In the genomic region with DNA sequence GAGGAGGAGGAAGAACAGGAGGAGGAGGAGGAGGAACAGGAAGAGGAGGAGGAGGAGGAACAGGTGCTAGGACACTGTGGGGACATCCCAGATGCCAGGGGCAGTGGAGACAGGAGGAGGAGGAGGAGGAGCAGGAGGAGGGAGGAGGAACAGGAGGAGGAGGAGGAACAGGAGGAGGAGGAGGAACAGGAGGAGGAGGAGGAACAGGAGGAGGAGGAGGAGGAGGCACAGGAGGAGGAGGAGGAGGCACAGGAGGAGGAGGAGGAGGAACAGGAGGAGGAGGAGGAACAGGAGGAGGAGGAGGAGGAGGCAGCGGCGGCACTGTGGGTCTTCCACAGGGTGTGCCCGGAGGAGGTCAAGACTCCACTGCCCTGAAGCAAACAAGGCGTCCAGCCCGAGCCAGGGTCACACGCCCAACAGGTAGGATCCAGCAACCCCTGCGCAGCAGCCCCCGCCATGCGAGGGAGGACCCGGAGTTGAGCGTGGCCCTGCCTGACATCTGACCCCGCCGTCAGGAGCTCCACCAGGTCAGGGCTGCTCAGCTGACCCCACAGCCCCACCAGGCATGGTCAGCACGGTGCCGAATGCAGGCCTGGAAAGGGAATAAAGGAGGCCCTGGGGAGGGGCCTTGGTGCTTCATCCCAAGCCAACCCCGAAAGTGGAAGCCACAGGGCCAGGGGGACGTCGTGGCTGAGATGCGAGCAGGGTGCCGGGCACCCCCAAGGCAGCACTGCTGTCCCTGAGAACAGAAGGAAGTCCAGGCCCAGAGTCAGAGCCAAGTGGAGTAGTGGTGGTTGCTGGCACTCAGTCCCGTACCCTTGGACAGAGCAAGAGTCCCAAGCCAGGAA, we compare ENCODE assay signal across 19 cellular contexts. TPM values are rescaled to one million over a fixed set of nuclear protein-coding genes. Genes with fewer than 3 reads are reported as not detected.
DNase-seq lines count a peak whose midpoint lies in the region; ATAC-seq and TF ChIP-seq lines count a peak whose summit lies in the region.
"Had no signal": no experiment of that assay in that cellular context is flagged by ENCODE, and none has a peak within 500 bp of the region (broad histone marks: within the 10 kb centered on the region; RNA-seq: fewer than 3 reads in every experiment).

No MANE protein-coding gene starts in this region.

- H3K27ac ChIP-seq in right atrium auricular region (no peak overlapping the region), breast epithelium (peak overlapping the region; percentile 67 to 74), sigmoid colon (no peak overlapping the region)
- H3K27ac ChIP-seq: dorsolateral prefrontal cortex, vagina had no signal

- intact Hi-C loops in left ventricle myocardium superior (cut with micrococcal nuclease) (no loop called here), breast epithelium (cut with DNase I; ENCODE audit: low total_unique reads) (no loop called here), mucosa of descending colon (cut with DNase I, micrococcal nuclease) (no loop called here), sigmoid colon (cut with DNase I) (no loop called here)

- TF ChIP-seq POLR2A in breast epithelium (IDR thresholded peaks at IDR 0.05) = no peak
- TF ChIP-seq POLR2A in sigmoid colon (IDR thresholded peaks at IDR 0.05) = no peak

- no peak for TF ChIP-seq EP300 in sigmoid colon (IDR thresholded peaks at IDR 0.05)

- H3K4me1 ChIP-seq in right atrium auricular region (peaks cover 0 to 19% of the 10 kb centered on the region in 2 donors), breast epithelium (peaks cover 22 to 34% of the 10 kb centered on the region in 2 donors), mucosa of descending colon (ENCODE audit: low read depth) (peaks cover 6% of the 10 kb centered on the region), sigmoid colon (peaks cover 0 to 38% (median 28%) of the 10 kb centered on the region in 4 donors)

- WGBS in sigmoid colon, 2 donors = 81 to 84% methylated on average over 21 of the region's 21 CpGs

- no peaks in the 10 kb centered on the region for H3K9me3 ChIP-seq in right atrium auricular region
- H3K9me3 ChIP-seq in breast epithelium = no peaks in the 10 kb centered on the region
- no peaks in the 10 kb centered on the region for H3K9me3 ChIP-seq in mucosa of descending colon
- H3K9me3 ChIP-seq in sigmoid colon = no peaks in the 10 kb centered on the region
- H3K9me3 ChIP-seq: vagina had no signal

- H3K27me3 ChIP-seq in right atrium auricular region = no peaks in the 10 kb centered on the region
- no peaks in the 10 kb centered on the region for H3K27me3 ChIP-seq in breast epithelium
- no peaks in the 10 kb centered on the region for H3K27me3 ChIP-seq in H7 (ENCODE audit: control insufficient read depth, insufficient read depth, low read length)
- H3K27me3 ChIP-seq in sigmoid colon = no peaks in the 10 kb centered on the region
- H3K27me3 ChIP-seq: dorsolateral prefrontal cortex, vagina had no signal

- no peaks in the 10 kb centered on the region for H3K36me3 ChIP-seq in right atrium auricular region
- no peaks in the 10 kb centered on the region for H3K36me3 ChIP-seq in breast epithelium
- no peaks in the 10 kb centered on the region for H3K36me3 ChIP-seq in mucosa of descending colon (ENCODE audit: low read depth)
- H3K36me3 ChIP-seq in H7 (replicated peaks; ENCODE audit: control insufficient read depth, insufficient read depth, low read length) = no peaks in the 10 kb centered on the region
- H3K36me3 ChIP-seq in sigmoid colon = peaks cover 0 to 5% (median 2%) of the 10 kb centered on the region in 4 donors

- TF ChIP-seq CTCF in right atrium auricular region (IDR thresholded peaks at IDR 0.05) = no peak
- TF ChIP-seq CTCF in breast epithelium (IDR thresholded peaks at IDR 0.05) = no peak
- TF ChIP-seq CTCF in mucosa of descending colon (IDR thresholded peaks at IDR 0.05) = no peak
- TF ChIP-seq CTCF in sigmoid colon (IDR thresholded peaks at IDR 0.05) = no peak

- H3K4me3 ChIP-seq in right atrium auricular region (no peak overlapping the region), breast epithelium (no peak overlapping the region), mucosa of descending colon (no peak overlapping the region), H7 (ENCODE audit: insufficient read depth, low read depth, low read length) (no peak overlapping the region), sigmoid colon (no peak overlapping the region)
- H3K4me3 ChIP-seq: dorsolateral prefrontal cortex, vagina had no signal

- ATAC-seq in left ventricle myocardium superior (no peak), mucosa of descending colon (peak; percentile 51)
- ATAC-seq: stimulated activated naive CD8-positive, alpha-beta T cell treated with anti-CD3 and anti-CD28 coated beads, Interleukin-15, amount 100 ng/mL, for 72 hours had no signal

- DNase-seq in right atrium auricular region (ENCODE audit: low spot score) (peak; percentile 59), left ventricle myocardium superior (no peak), breast epithelium (ENCODE audit: low spot score in 2 of 2) (no peak), mucosa of descending colon (peak in 1 of 3 donors; percentile 71), H7 (no peak), sigmoid colon (no peak), SW 1271 (lab: John Stamatoyannopoulos, UW) (no peak)
- no peak for DNase-seq in activated CD4-positive, alpha-beta T cell treated with anti-CD3 and anti-CD28 coated beads for 48 hours
- DNase-seq: activated CD8-positive, alpha-beta memory T cell treated with anti-CD3 and anti-CD28 coated beads, Interleukin-2, amount 50 U/mL, for 4 hours; activated gamma-delta T cell treated with Interleukin-2 at 50 U/mL for 16 hours; COR-L47; GOT3; kidney glomerular epithelial cell; NCI-H187; NCI-H446 treated with DMSO at 0.1 percent for 48 hours; stimulated activated naive CD8-positive, alpha-beta T cell treated with anti-CD3 and anti-CD28 coated beads, Interleukin-15, amount 100 ng/mL, for 72 hours; T-helper 2 cell had no signal

RNA-seq across cellular contexts. Expression of a gene that starts 9.2 kb away (rescaled TPM):
- 10 to 100 TPM; 14.7 to 17.7 TPM for total RNA-seq in right atrium auricular region
- total RNA-seq in left ventricle myocardium superior = 18.7 TPM
- 10 to 100 TPM; 15.4 to 63.3 (median 43.9) TPM for total RNA-seq in breast epithelium
- 10 to 100 TPM; 58.0 to 86.6 (median 74.6) TPM for total RNA-seq in mucosa of descending colon
- 31.4 and 41.3 TPM in 2 replicates for total RNA-seq in H7 (2014; rRNA removed; shearing (Covaris generic))
- total RNA-seq in sigmoid colon = 10 to 100 TPM in 3 of 4 donors, 1 to 10 TPM in 1; 6.8 to 91.9 (median 14.7) TPM
- 10 to 100 TPM; 11.4 to 75.0 (median 14.8) TPM for polyA plus RNA-seq in sigmoid colon

RNA-seq across cellular contexts. Expression of a gene that starts 40.7 kb away (rescaled TPM):
- total RNA-seq in right atrium auricular region (10 to 100 TPM; 62.0 to 64.7 TPM), left ventricle myocardium superior (66.2 TPM), breast epithelium (10 to 100 TPM; 32.8 to 55.0 (median 52.1) TPM), mucosa of descending colon (10 to 100 TPM; 69.6 to 86.6 (median 76.3) TPM), sigmoid colon (10 to 100 TPM; 36.4 to 51.0 (median 42.7) TPM)
- 96.3 and 99.0 TPM in 2 replicates for total RNA-seq in H7 (2014; rRNA removed; shearing (Covaris generic))
- polyA plus RNA-seq in sigmoid colon = 10 to 100 TPM; 31.2 to 86.5 (median 41.8) TPM

Comparison
In these comparisons a context has a peak if more than half of its experiments do, and no peak if none do; other contexts are left out.
1. H3K27ac ChIP-seq: peak in breast epithelium (2 of 2); none in right atrium auricular region (0 of 2) and sigmoid colon (0 of 4).